ENCODE assay signal across 11 cellular contexts in genomic region chr6:132259070-132259469, GRCh38.
DNase-seq lines count a peak whose midpoint lies in the region; ATAC-seq and TF ChIP-seq lines count a peak whose summit lies in the region.
"Had no signal": no experiment of that assay in that cellular context is flagged by ENCODE, and none has a peak within 500 bp of the region (broad histone marks: within the 10 kb centered on the region; RNA-seq: fewer than 3 reads in every experiment).

No MANE protein-coding gene starts in this region.

- no peak overlapping the region for H3K18ac ChIP-seq in neuronal stem cell (ENCODE audit: low read length)

- H3K27ac Mint-ChIP-seq in endothelial cell (ENCODE audit: unreplicated experiment), result no peak overlapping the region

- no peaks in the 10 kb centered on the region for H3K79me2 ChIP-seq in GM23248 (ENCODE audit: insufficient read depth)
- H3K79me2 ChIP-seq in OCI-LY1 (ENCODE audit: insufficient read depth, low read length), result no peaks in the 10 kb centered on the region

- H3F3A ChIP-seq in GM23248 (ENCODE audit: insufficient read depth) (no peaks in the 10 kb centered on the region), OCI-LY1 (ENCODE audit: insufficient read depth, low read length) (no peaks in the 10 kb centered on the region)

- H2AK5ac ChIP-seq in neuronal stem cell (ENCODE audit: low read depth, low read length), result no peak overlapping the region

- no peak overlapping the region for H3K4me3 Mint-ChIP-seq in endothelial cell (ENCODE audit: unreplicated experiment)

- intact Hi-C loops in lower lobe of right lung (cut with DNase I), result no loop called here

- H3K9me2 ChIP-seq in GM23248 (ENCODE audit: insufficient read depth) (no peaks in the 10 kb centered on the region), OCI-LY1 (ENCODE audit: low read depth, low read length) (no peaks in the 10 kb centered on the region)

- H3K27me3 ChIP-seq in GM23248 (replicated peaks; ENCODE audit: insufficient read depth), result no peaks in the 10 kb centered on the region
- no peaks in the 10 kb centered on the region; the same call in 1 of the 2 replicates for H3K27me3 ChIP-seq in OCI-LY1 (ENCODE audit: insufficient read depth, low read length)
- no peaks in the 10 kb centered on the region for H3K27me3 ChIP-seq in neuronal stem cell (ENCODE audit: control insufficient read depth in 3 of 3, insufficient read depth in 3 of 3, low read depth in 1 of 3, low read length in 3 of 3)
- peaks cover 4% of the 10 kb centered on the region for H3K27me3 ChIP-seq in lower lobe of right lung (ENCODE audit: low read depth)

- no peaks in the 10 kb centered on the region for H3K4me1 ChIP-seq in GM23248 (ENCODE audit: insufficient read depth)
- no peaks in the 10 kb centered on the region for H3K4me1 ChIP-seq in OCI-LY1 (ENCODE audit: insufficient read depth, low read length, severe bottlenecking)
- no peaks in the 10 kb centered on the region for H3K4me1 ChIP-seq in neuronal stem cell (ENCODE audit: control insufficient read depth in 2 of 2, insufficient read depth in 1 of 2, low read depth in 1 of 2, low read length in 2 of 2)
- H3K4me1 ChIP-seq in lower lobe of right lung, result no peaks in the 10 kb centered on the region

- no peak overlapping the region for H3K4me2 ChIP-seq in GM23248 (ENCODE audit: unreplicated experiment)
- no peak overlapping the region for H3K4me2 ChIP-seq in OCI-LY1 (ENCODE audit: low read length)
- H3K4me2 ChIP-seq in neuronal stem cell (ENCODE audit: insufficient read depth, low read length, poor library complexity, severe bottlenecking), result no peak overlapping the region

- H3K27ac ChIP-seq in GM23248, result no peak overlapping the region
- no peak overlapping the region for H3K27ac ChIP-seq in OCI-LY1 (ENCODE audit: low read depth, low read length, poor library complexity, severe bottlenecking)
- H3K27ac ChIP-seq in neuronal stem cell (replicated peaks; ENCODE audit: low read length), result no peak overlapping the region
- no peak overlapping the region for H3K27ac ChIP-seq in lower lobe of right lung
- H3K27ac ChIP-seq: skin epidermis had no signal

- no peaks in the 10 kb centered on the region for H3K27me3 Mint-ChIP-seq in endothelial cell (ENCODE audit: unreplicated experiment)

- H3K9ac ChIP-seq in GM23248, result no peak overlapping the region
- H3K9ac ChIP-seq in OCI-LY1 (ENCODE audit: low read length), result no peak overlapping the region
- H3K9ac ChIP-seq in neuronal stem cell (ENCODE audit: low read depth, low read length, poor library complexity), result no peak overlapping the region

- no peak overlapping the region for H3K4ac ChIP-seq in neuronal stem cell (ENCODE audit: low read length)

- H3K36me3 ChIP-seq in GM23248 (ENCODE audit: low read depth) (no peaks in the 10 kb centered on the region), OCI-LY1 (ENCODE audit: insufficient read depth, low read length) (no peaks in the 10 kb centered on the region), neuronal stem cell (replicated peaks in 1 of 2; ENCODE audit: control insufficient read depth in 2 of 2, insufficient read depth in 2 of 2, low read length in 2 of 2) (no peaks in the 10 kb centered on the region), lower lobe of right lung (no peaks in the 10 kb centered on the region)

- H2BK120ac ChIP-seq in neuronal stem cell (ENCODE audit: low read depth, low read length), result no peak overlapping the region

- H4K8ac ChIP-seq in neuronal stem cell (ENCODE audit: low read depth, low read length), result no peak overlapping the region

- in situ Hi-C loops in GM23248 (cut with MboI), result loop anchor here (10.0 kb wide), 1 partner anchor 334 kb away; no protein-coding TSS in a partner anchor

- H3K79me1 ChIP-seq in neuronal stem cell (ENCODE audit: low read depth, low read length), result no peaks in the 10 kb centered on the region

- H3K36me3 Mint-ChIP-seq in endothelial cell (ENCODE audit: low read depth, unreplicated experiment), result no peaks in the 10 kb centered on the region

- H2BK15ac ChIP-seq in neuronal stem cell (ENCODE audit: low read length), result no peak overlapping the region

- DNase-seq in GM23248 (peak; percentile 64), endothelial cell (ENCODE audit: low spot score) (no peak), neuronal stem cell (ENCODE audit: low spot score) (no peak), lower lobe of right lung (no peak), NCI-H2081 (lab: John Stamatoyannopoulos, UW) (no peak)
- no peak for DNase-seq in activated CD4-positive, CD25-positive, alpha-beta regulatory T cell (lab: John Stamatoyannopoulos, UW)
- DNase-seq: activated CD4-positive, alpha-beta T cell treated with anti-CD3 and anti-CD28 coated beads for 4 hours; islet precursor cell had no signal

- H3K9me3 ChIP-seq in GM23248 (ENCODE audit: low read depth), result no peaks in the 10 kb centered on the region
- no peaks in the 10 kb centered on the region for H3K9me3 ChIP-seq in OCI-LY1 (ENCODE audit: low read length)
- H3K9me3 ChIP-seq in neuronal stem cell (replicated peaks in 1 of 2; ENCODE audit: control insufficient read depth in 2 of 2, insufficient read depth in 1 of 2, low read depth in 1 of 2, low read length in 2 of 2), result peaks cover 0 to under 1% of the 10 kb centered on the region in 2 donors
- H3K9me3 ChIP-seq in lower lobe of right lung, result no peaks in the 10 kb centered on the region

- ATAC-seq in lower lobe of right lung (no peak), GM18868 (IDR thresholded peaks at IDR 0.05; ENCODE audit: unreplicated experiment) (no peak)

- peaks cover 19% of the 10 kb centered on the region for H3K4me1 Mint-ChIP-seq in endothelial cell (ENCODE audit: unreplicated experiment)

- H2AFZ ChIP-seq in GM23248, result no peak overlapping the region
- no peak overlapping the region for H2AFZ ChIP-seq in OCI-LY1 (ENCODE audit: low read length)
- peak overlapping the region; percentile 34 for H2AFZ ChIP-seq in neuronal stem cell (ENCODE audit: low read length)

- H2BK5ac ChIP-seq in neuronal stem cell (ENCODE audit: low read length), result no peak overlapping the region

- H4K20me1 ChIP-seq in GM23248 (ENCODE audit: insufficient read depth) (no peaks in the 10 kb centered on the region), OCI-LY1 (ENCODE audit: insufficient read depth, low read length) (no peaks in the 10 kb centered on the region)

- no peak overlapping the region for H3K14ac ChIP-seq in neuronal stem cell (ENCODE audit: low read length)

- no peak overlapping the region for H2BK12ac ChIP-seq in neuronal stem cell (ENCODE audit: low read length)

- no peak overlapping the region for H4K91ac ChIP-seq in neuronal stem cell (ENCODE audit: low read depth, low read length, poor library complexity)

- H3K23ac ChIP-seq in neuronal stem cell (ENCODE audit: low read depth, low read length, poor library complexity), result no peak overlapping the region

- no peaks in the 10 kb centered on the region for H3K9me3 Mint-ChIP-seq in endothelial cell (ENCODE audit: unreplicated experiment)

- TF ChIP-seq CTCF in OCI-LY1 (IDR thresholded peaks at IDR 0.05; ENCODE audit: low read length) (peak; percentile 39; the same call in 1 of the 2 replicates), endothelial cell (IDR thresholded peaks at IDR 0.05; ENCODE audit: unreplicated experiment) (peak; percentile 44), lower lobe of right lung (IDR thresholded peaks at IDR 0.05) (no peak)

- WGBS in GM23248 (ENCODE audit: low coverage in 1 of 2, low lambda C conversion rate in 2 of 2, missing lambda C conversion rate in 2 of 2), 2 experiments, result 60 to 77% methylated on average over 2 of the region's 2 CpGs
- no CpG with 5 or more reads among the region's 2 CpGs for WGBS in neuronal stem cell (ENCODE audit: extremely low coverage in 2 of 2, insufficient read length in 2 of 2, insufficient replicate concordance in 1 of 2), 2 donors

- H3K4me3 ChIP-seq in GM23248 (no peak overlapping the region), OCI-LY1 (ENCODE audit: low read depth, low read length, poor library complexity, severe bottlenecking) (no peak overlapping the region), neuronal stem cell (ENCODE audit: low read length in 2 of 2) (no peak overlapping the region), lower lobe of right lung (no peak overlapping the region)
- H3K4me3 ChIP-seq: skin epidermis had no signal
